1 cellular context compared by ENCODE assay signal in the genomic region with DNA sequence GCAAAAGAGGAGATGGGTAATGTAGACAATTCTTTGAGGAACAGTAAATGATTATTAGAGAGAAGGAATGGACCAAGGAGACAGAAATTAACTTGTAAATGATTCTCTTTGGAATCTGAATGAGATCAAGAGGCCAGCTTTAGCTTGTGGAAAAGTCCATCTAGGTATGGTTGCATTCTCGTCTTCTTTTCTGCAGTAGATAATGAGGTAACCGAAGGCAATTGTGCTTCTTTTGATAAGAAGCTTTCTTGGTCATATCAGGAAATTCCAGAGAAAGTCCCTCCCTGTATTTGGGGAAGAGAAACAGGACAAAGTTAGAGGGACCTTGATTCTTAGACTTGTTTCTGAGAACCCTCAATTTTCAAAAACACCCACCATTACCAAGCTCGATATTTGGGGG.
TF ChIP-seq lines count a peak whose summit lies in the region.

No MANE protein-coding gene starts in this region.

TF ChIP-seq in SK-N-SH, 30 proteins besides CTCF, POLR2A, EP300 and RAD21 (continued from another document):
- TF ChIP-seq, protein P1, sequence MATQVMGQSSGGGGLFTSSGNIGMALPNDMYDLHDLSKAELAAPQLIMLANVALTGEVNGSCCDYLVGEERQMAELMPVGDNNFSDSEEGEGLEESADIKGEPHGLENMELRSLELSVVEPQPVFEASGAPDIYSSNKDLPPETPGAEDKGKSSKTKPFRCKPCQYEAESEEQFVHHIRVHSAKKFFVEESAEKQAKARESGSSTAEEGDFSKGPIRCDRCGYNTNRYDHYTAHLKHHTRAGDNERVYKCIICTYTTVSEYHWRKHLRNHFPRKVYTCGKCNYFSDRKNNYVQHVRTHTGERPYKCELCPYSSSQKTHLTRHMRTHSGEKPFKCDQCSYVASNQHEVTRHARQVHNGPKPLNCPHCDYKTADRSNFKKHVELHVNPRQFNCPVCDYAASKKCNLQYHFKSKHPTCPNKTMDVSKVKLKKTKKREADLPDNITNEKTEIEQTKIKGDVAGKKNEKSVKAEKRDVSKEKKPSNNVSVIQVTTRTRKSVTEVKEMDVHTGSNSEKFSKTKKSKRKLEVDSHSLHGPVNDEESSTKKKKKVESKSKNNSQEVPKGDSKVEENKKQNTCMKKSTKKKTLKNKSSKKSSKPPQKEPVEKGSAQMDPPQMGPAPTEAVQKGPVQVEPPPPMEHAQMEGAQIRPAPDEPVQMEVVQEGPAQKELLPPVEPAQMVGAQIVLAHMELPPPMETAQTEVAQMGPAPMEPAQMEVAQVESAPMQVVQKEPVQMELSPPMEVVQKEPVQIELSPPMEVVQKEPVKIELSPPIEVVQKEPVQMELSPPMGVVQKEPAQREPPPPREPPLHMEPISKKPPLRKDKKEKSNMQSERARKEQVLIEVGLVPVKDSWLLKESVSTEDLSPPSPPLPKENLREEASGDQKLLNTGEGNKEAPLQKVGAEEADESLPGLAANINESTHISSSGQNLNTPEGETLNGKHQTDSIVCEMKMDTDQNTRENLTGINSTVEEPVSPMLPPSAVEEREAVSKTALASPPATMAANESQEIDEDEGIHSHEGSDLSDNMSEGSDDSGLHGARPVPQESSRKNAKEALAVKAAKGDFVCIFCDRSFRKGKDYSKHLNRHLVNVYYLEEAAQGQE (IDR thresholded peaks at IDR 0.05; ENCODE audit: low read depth, low read length), result no peak
- TF ChIP-seq FOSL2 (IDR thresholded peaks at IDR 0.05; ENCODE audit: borderline replicate concordance, low read depth) (no peak), ELF1 (IDR thresholded peaks at IDR 0.05) (no peak), USF2 (IDR thresholded peaks at IDR 0.05; ENCODE audit: borderline replicate concordance, low read depth, low read length) (no peak), GABPA (IDR thresholded peaks at IDR 0.05; ENCODE audit: low read depth) (no peak), RXRA (IDR thresholded peaks at IDR 0.05; ENCODE audit: borderline replicate concordance, low read depth) (no peak), NFIC (IDR thresholded peaks at IDR 0.05; ENCODE audit: borderline replicate concordance) (no peak), PBX3 (IDR thresholded peaks at IDR 0.05) (no peak), MXI1 (IDR thresholded peaks at IDR 0.05; ENCODE audit: low read depth, low read length) (no peak), TEAD4 (IDR thresholded peaks at IDR 0.05; ENCODE audit: borderline replicate concordance, insufficient read depth) (no peak), SMC3 (IDR thresholded peaks at IDR 0.05; ENCODE audit: low read depth, low read length) (no peak), RCOR1 (IDR thresholded peaks at IDR 0.05; ENCODE audit: low read length) (no peak), IRF3 (IDR thresholded peaks at IDR 0.05; ENCODE audit: low read depth, low read length) (no peak), TAF1 (IDR thresholded peaks at IDR 0.05; ENCODE audit: borderline replicate concordance, low read depth, low read length) (no peak), POLR2AphosphoS5 (IDR thresholded peaks at IDR 0.05; ENCODE audit: low read depth, low read length) (no peak), CHD2 (IDR thresholded peaks at IDR 0.05; ENCODE audit: low read length, partially characterized antibody) (no peak), JUND (IDR thresholded peaks at IDR 0.05) (no peak)
- TF ChIP-seq, protein P2, sequence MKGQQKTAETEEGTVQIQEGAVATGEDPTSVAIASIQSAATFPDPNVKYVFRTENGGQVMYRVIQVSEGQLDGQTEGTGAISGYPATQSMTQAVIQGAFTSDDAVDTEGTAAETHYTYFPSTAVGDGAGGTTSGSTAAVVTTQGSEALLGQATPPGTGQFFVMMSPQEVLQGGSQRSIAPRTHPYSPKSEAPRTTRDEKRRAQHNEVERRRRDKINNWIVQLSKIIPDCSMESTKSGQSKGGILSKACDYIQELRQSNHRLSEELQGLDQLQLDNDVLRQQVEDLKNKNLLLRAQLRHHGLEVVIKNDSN (IDR thresholded peaks at IDR 0.05; ENCODE audit: borderline replicate concordance, low read depth), result no peak
- TF ChIP-seq, protein P3, sequence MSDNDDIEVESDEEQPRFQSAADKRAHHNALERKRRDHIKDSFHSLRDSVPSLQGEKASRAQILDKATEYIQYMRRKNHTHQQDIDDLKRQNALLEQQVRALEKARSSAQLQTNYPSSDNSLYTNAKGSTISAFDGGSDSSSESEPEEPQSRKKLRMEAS (IDR thresholded peaks at IDR 0.05; ENCODE audit: low read depth), result no peak
